ENCODE assay signal across 8 cellular contexts in genomic region chr1:170967042-170967910, GRCh38. TPM values are rescaled to one million over a fixed set of nuclear protein-coding genes. Genes with fewer than 3 reads are reported as not detected.
DNase-seq lines count a peak whose midpoint lies in the region; ATAC-seq and TF ChIP-seq lines count a peak whose summit lies in the region.

No MANE protein-coding gene starts in this region.

- H3K9me3 ChIP-seq in ovary = no peaks in the 10 kb centered on the region

- H3K4me1 ChIP-seq in ovary (ENCODE audit: insufficient read depth) = no peaks in the 10 kb centered on the region

- H3K36me3 ChIP-seq in ovary = no peaks in the 10 kb centered on the region

- H3K4me3 ChIP-seq in ovary = no peak overlapping the region

- TF ChIP-seq CTCF in ovary (IDR thresholded peaks at IDR 0.05) = peak; percentile 23 to 65 (median 49)

- H3K27me3 ChIP-seq in ovary = no peaks in the 10 kb centered on the region

- 16 to 19% (median 18%) methylated on average over 5 of the region's 5 CpGs for WGBS in ovary, 3 donors

- DNase-seq in CD1c-positive myeloid dendritic cell (ENCODE audit: extremely low spot score) (peak; percentile 31), RPMI7951 (ENCODE audit: low read depth) (peak; percentile 44), fibroblast of peridontal ligament (ENCODE audit: extremely low read depth) (peak; percentile 78), ovary (peak in 1 of 5 donors; percentile 19), NCI-H2227 (lab: John Stamatoyannopoulos, UW; ENCODE audit: unreplicated experiment) (no peak), UCSD-AML1 (lab: John Stamatoyannopoulos, UW; ENCODE audit: unreplicated experiment) (no peak)

- H3K27ac ChIP-seq in ovary = no peak overlapping the region

- intact Hi-C loops in ovary (cut with DNase I) = loop anchor here in 1 of 4 donors (10.0 kb wide), 1 partner anchor 258 kb away; no protein-coding TSS in a partner anchor

- ATAC-seq in GM18867 (IDR thresholded peaks at IDR 0.05; ENCODE audit: unreplicated experiment) (peak; percentile 85), HG03520 (IDR thresholded peaks at IDR 0.05; ENCODE audit: unreplicated experiment) (peak; percentile 49)

- no peak for TF ChIP-seq EP300 in ovary (IDR thresholded peaks at IDR 0.05)

- no peak for TF ChIP-seq POLR2A in ovary (IDR thresholded peaks at IDR 0.05)

RNA-seq across cellular contexts. Expression of gene MROH9, which starts 31.9 kb away (rescaled TPM):
- total RNA-seq in RPMI7951 (2014; rRNA removed; shearing (Covaris generic)) = not detected in 2 replicates
- total RNA-seq in ovary = 1 to 10 TPM in 1 of 7 donors, under 1 TPM in 3, not detected in 3; 0.07 to 1.3 (median 0.16) TPM
- polyA plus RNA-seq in ovary = not detected

Comparison
In these comparisons a context has a peak if more than half of its experiments do, and no peak if none do; other contexts are left out.
1. DNase-seq: peak in CD1c-positive myeloid dendritic cell (single experiment), RPMI7951 (single experiment) and fibroblast of peridontal ligament (single experiment); none in NCI-H2227 (single experiment) and UCSD-AML1 (single experiment).